ENCODE assay signal across 8 cellular contexts in genomic region chr21:44927587-44928461, GRCh38. TPM values are rescaled to one million over a fixed set of nuclear protein-coding genes. Genes with fewer than 3 reads are reported as not detected.
A peak's percentile ranks its signal among the peaks of the same experiment; 100 is the strongest.
DNase-seq lines count a peak whose midpoint lies in the region; ATAC-seq and TF ChIP-seq lines count a peak whose summit lies in the region.

No MANE protein-coding gene starts in this region.

- H3K27me3 ChIP-seq in foreskin keratinocyte (peaks cover 20% of the 10 kb centered on the region), skeletal muscle tissue (ENCODE audit: control insufficient read depth in 3 of 3, insufficient read depth in 3 of 3, low read length in 3 of 3) (peaks cover 32 to 56% (median 37%) of the 10 kb centered on the region in 3 donors), prostate gland (replicated peaks; ENCODE audit: insufficient read depth) (peaks cover 8% of the 10 kb centered on the region)

- TF ChIP-seq POLR2A in prostate gland (IDR thresholded peaks at IDR 0.05): no peak

- WGBS in prostate gland: 16% methylated on average over 18 of the region's 19 CpGs

- H3K4me1 ChIP-seq in foreskin keratinocyte: peaks cover 47% of the 10 kb centered on the region
- H3K4me1 ChIP-seq in skeletal muscle tissue (ENCODE audit: control insufficient read depth in 3 of 3, insufficient read depth in 3 of 3, low read length in 3 of 3): peaks cover 8 to 30% (median 16%) of the 10 kb centered on the region in 3 donors
- H3K4me1 ChIP-seq in prostate gland (replicated peaks): peaks cover 12% of the 10 kb centered on the region

- intact Hi-C loops in prostate gland (cut with DNase I): no loop called here

- H3K9me3 ChIP-seq in skeletal muscle tissue (ENCODE audit: control insufficient read depth in 3 of 3, low read length in 3 of 3): peaks cover 0 to 2% (median 0%) of the 10 kb centered on the region in 3 donors
- H3K9me3 ChIP-seq in prostate gland: no peaks in the 10 kb centered on the region

- H3K27ac ChIP-seq in foreskin keratinocyte (peak overlapping the region; percentile 46), skeletal muscle tissue (ENCODE audit: low read depth, low read length) (no peak overlapping the region), prostate gland (peak overlapping the region in 1 of 2 donors; percentile 45)

- H3K4me3 ChIP-seq in skeletal muscle tissue (ENCODE audit: low read length in 3 of 3) (peak overlapping the region in 2 of 3 donors; percentile 5 to 23), prostate gland (no peak overlapping the region)

- DNase-seq in GM19240 (ENCODE audit: insufficient read length, low spot score): peak; percentile 61
- DNase-seq in OCI-M1 (lab: John Stamatoyannopoulos, UW): peak; percentile 68
- DNase-seq in activated T-cell treated with anti-CD3 and anti-CD28 coated beads, Interleukin-2, amount 50 U/mL, for 4 hours: peak; percentile 92
- DNase-seq in foreskin keratinocyte: peak; percentile 77 to 87
- no peak for DNase-seq in prostate gland (ENCODE audit: low spot score)
- DNase-seq in NCI-H510A (lab: John Stamatoyannopoulos, UW): no peak
- no peak for DNase-seq in NCI-H1092 treated with DMSO at 0.1 percent for 48 hours (lab: John Stamatoyannopoulos, UW)

- H3K27me3 Mint-ChIP-seq in activated T-cell treated with anti-CD3 and anti-CD28 coated beads, Interleukin-2, amount 50 U/mL, for 4 hours (ENCODE audit: low read depth): no peaks in the 10 kb centered on the region

- no peaks in the 10 kb centered on the region for H3K36me3 Mint-ChIP-seq in activated T-cell treated with anti-CD3 and anti-CD28 coated beads, Interleukin-2, amount 50 U/mL, for 4 hours (ENCODE audit: insufficient read depth)

- peaks cover 81% of the 10 kb centered on the region for H3K4me1 Mint-ChIP-seq in activated T-cell treated with anti-CD3 and anti-CD28 coated beads, Interleukin-2, amount 50 U/mL, for 4 hours (ENCODE audit: low read depth)

- TF ChIP-seq CTCF in foreskin keratinocyte (conservative IDR thresholded peaks at IDR 0.05) (peak; percentile 56), prostate gland (IDR thresholded peaks at IDR 0.05) (no peak)

- peak; percentile 76 to 81 for ATAC-seq in activated T-cell treated with anti-CD3 and anti-CD28 coated beads, Interleukin-2, amount 50 U/mL, for 4 hours
- peak; percentile 70 for ATAC-seq in foreskin keratinocyte

- H3K36me3 ChIP-seq in skeletal muscle tissue (ENCODE audit: control insufficient read depth in 3 of 3, insufficient read depth in 3 of 3, low read length in 3 of 3) (no peaks in the 10 kb centered on the region), prostate gland (no peaks in the 10 kb centered on the region)

- H3K4me3 Mint-ChIP-seq in activated T-cell treated with anti-CD3 and anti-CD28 coated beads, Interleukin-2, amount 50 U/mL, for 4 hours: peak overlapping the region; percentile 85

- H3K9ac ChIP-seq in skeletal muscle tissue (ENCODE audit: low read depth in 1 of 3, low read length in 3 of 3): no peak overlapping the region

- H3K9me3 Mint-ChIP-seq in activated T-cell treated with anti-CD3 and anti-CD28 coated beads, Interleukin-2, amount 50 U/mL, for 4 hours: no peaks in the 10 kb centered on the region

RNA-seq across cellular contexts. Expression of gene ITGB2, which starts 7.1 kb away (rescaled TPM):
- 100 to 1,000 TPM; 175 to 195 (median 180) TPM for total RNA-seq in activated T-cell treated with anti-CD3 and anti-CD28 coated beads, Interleukin-2, amount 50 U/mL, for 4 hours
- total RNA-seq in foreskin keratinocyte (6.4 and 6.5 TPM in 2 replicates), skeletal muscle tissue (19.8 TPM), prostate gland (10 to 100 TPM; 23.1 to 56.1 TPM)
- polyA plus RNA-seq in foreskin keratinocyte: 5.0 and 5.2 TPM in 2 replicates

RNA-seq across cellular contexts. Expression of gene SLX9, which starts 12.0 kb away (rescaled TPM):
- total RNA-seq in activated T-cell treated with anti-CD3 and anti-CD28 coated beads, Interleukin-2, amount 50 U/mL, for 4 hours: 100 to 1,000 TPM; 100 to 130 (median 126) TPM
- total RNA-seq in foreskin keratinocyte: 39.7 and 54.7 TPM in 2 replicates
- 54.8 and 73.8 TPM in 2 replicates for polyA plus RNA-seq in foreskin keratinocyte
- total RNA-seq in skeletal muscle tissue: 10.4 TPM
- total RNA-seq in prostate gland: 10 to 100 TPM; 21.4 to 24.8 TPM

RNA-seq across cellular contexts. Expression of gene PTTG1IP, which starts 54.3 kb away (rescaled TPM):
- total RNA-seq in activated T-cell treated with anti-CD3 and anti-CD28 coated beads, Interleukin-2, amount 50 U/mL, for 4 hours: 10 to 100 TPM; 33.8 to 37.6 (median 34.6) TPM
- 116 and 149 TPM in 2 replicates for total RNA-seq in foreskin keratinocyte
- 92.9 and 104 TPM in 2 replicates for polyA plus RNA-seq in foreskin keratinocyte
- 98.1 TPM for total RNA-seq in skeletal muscle tissue
- 100 to 1,000 TPM; 216 to 244 TPM for total RNA-seq in prostate gland

Comparison
In these comparisons a context has a peak if more than half of its experiments do, and no peak if none do; other contexts are left out.
1. DNase-seq: peak in GM19240 (single experiment), OCI-M1 (single experiment), activated T-cell treated with anti-CD3 and anti-CD28 coated beads, Interleukin-2, amount 50 U/mL, for 4 hours (single experiment) and foreskin keratinocyte (2 of 2); none in prostate gland (single experiment), NCI-H510A (single experiment) and NCI-H1092 treated with DMSO at 0.1 percent for 48 hours (single experiment).
2. H3K4me3 ChIP-seq: peak in skeletal muscle tissue (2 of 3); none in prostate gland (0 of 2).